1 cellular context compared by ENCODE assay signal in genomic region chr1:43969746-43970466, GRCh38.
TF ChIP-seq lines count a peak whose summit lies in the region.

TSS of gene DPH2 (plus strand) at chr1:43970010. CDS start at chr1:43970176, 166 bp downstream.

TF ChIP-seq in GM23338, 12 proteins besides CTCF, POLR2A, EP300 and RAD21:
- no peak for TF ChIP-seq ZNF462 (CRISPR knock-in tag; IDR thresholded peaks at IDR 0.05)
- TF ChIP-seq REST (IDR thresholded peaks at IDR 0.05; ENCODE audit: unreplicated experiment): peak; percentile 32
- no peak for TF ChIP-seq ZNF331 (CRISPR knock-in tag; IDR thresholded peaks at IDR 0.05; ENCODE audit: low read depth)
- no peak for TF ChIP-seq EZH2phosphoT487 (IDR thresholded peaks at IDR 0.05; ENCODE audit: unreplicated experiment)
- TF ChIP-seq STAT1 (IDR thresholded peaks at IDR 0.05; ENCODE audit: unreplicated experiment): no peak
- no peak for TF ChIP-seq EZH2 (IDR thresholded peaks at IDR 0.05; ENCODE audit: low read depth, unreplicated experiment)
- no peak for TF ChIP-seq NANOG (IDR thresholded peaks at IDR 0.05; ENCODE audit: borderline replicate concordance)
- no peak for TF ChIP-seq ZNF114 (CRISPR knock-in tag; IDR thresholded peaks at IDR 0.05)
- peak; percentile 92 for TF ChIP-seq ETS1 (IDR thresholded peaks at IDR 0.05)
- TF ChIP-seq JUNB (IDR thresholded peaks at IDR 0.05; ENCODE audit: unreplicated experiment): no peak
- TF ChIP-seq CREB1 (CRISPR knock-in tag; IDR thresholded peaks at IDR 0.05; ENCODE audit: low read depth): 0 out of 2 replicates have a peak, but pooled peaks have one; percentile 7
- peak; percentile 51; the same call in 1 of the 2 replicates for TF ChIP-seq POLR2AphosphoS5 (IDR thresholded peaks at IDR 0.05; ENCODE audit: low read depth)
